In the genomic region with DNA sequence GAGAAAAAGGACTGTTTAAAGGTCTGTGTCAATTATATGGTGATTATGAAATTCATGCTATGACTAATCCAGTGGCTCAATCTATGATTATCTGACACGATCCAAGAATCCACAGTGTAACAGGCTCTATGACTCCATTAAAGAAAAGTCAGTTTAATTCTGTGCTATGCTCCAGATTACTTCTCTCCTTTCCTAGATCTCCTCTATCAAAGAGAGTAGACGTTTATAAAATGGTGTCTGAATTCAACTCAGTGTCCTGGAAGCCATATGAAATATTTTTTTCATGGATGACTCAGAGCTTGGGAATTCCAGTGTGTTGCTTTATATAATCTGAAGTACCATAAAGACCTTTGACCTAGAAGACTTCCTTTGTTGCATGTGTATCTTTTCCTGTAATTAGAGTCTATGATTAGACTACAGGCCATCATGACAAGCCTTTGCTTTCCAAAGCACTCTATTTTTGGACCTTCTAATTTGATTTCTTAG, we compare ENCODE assay signal across 8 cellular contexts. TPM values are rescaled to one million over a fixed set of nuclear protein-coding genes. Genes with fewer than 3 reads are reported as not detected.
DNase-seq lines count a peak whose midpoint lies in the region; ATAC-seq, FAIRE-seq and TF ChIP-seq lines count a peak whose summit lies in the region.

No MANE protein-coding gene starts in this region.

- H2AFZ ChIP-seq in endothelial cell of umbilical vein (ENCODE audit: low read depth, low read length) = peak overlapping the region; percentile 68

- H3K9me3 ChIP-seq in endothelial cell of umbilical vein (replicated peaks; ENCODE audit: control insufficient read depth, insufficient read depth, low read length) (no peaks in the 10 kb centered on the region), ovary (no peaks in the 10 kb centered on the region)
- H3K9me3 ChIP-seq in naive thymus-derived CD4-positive, alpha-beta T cell (ENCODE audit: control insufficient read depth in 2 of 3, low read length in 3 of 3) = no peaks in the 10 kb centered on the region

- no peaks in the 10 kb centered on the region for H3K79me2 ChIP-seq in endothelial cell of umbilical vein (ENCODE audit: control insufficient read depth, insufficient read depth, low read length)

- no peak overlapping the region for H3K4me3 ChIP-seq in endothelial cell of umbilical vein (replicated peaks in 1 of 3; ENCODE audit: insufficient read depth in 1 of 3, low read depth in 1 of 3, low read length in 3 of 3)
- H3K4me3 ChIP-seq in naive thymus-derived CD4-positive, alpha-beta T cell (ENCODE audit: low read length) = no peak overlapping the region
- H3K4me3 ChIP-seq in ovary = no peak overlapping the region

- no peak for TF ChIP-seq POLR2A in endothelial cell of umbilical vein (IDR thresholded peaks at IDR 0.05; ENCODE audit: low read depth, low read length)
- TF ChIP-seq POLR2A in ovary (IDR thresholded peaks at IDR 0.05) = no peak

- no peak overlapping the region for H3K27ac Mint-ChIP-seq in naive thymus-derived CD4-positive, alpha-beta T cell
- no peak overlapping the region for H3K27ac Mint-ChIP-seq in endothelial cell (ENCODE audit: unreplicated experiment)

- no peaks in the 10 kb centered on the region for H3K27me3 ChIP-seq in endothelial cell of umbilical vein (ENCODE audit: control insufficient read depth in 2 of 2, insufficient read depth in 2 of 2, low read length in 2 of 2)
- H3K27me3 ChIP-seq in naive thymus-derived CD4-positive, alpha-beta T cell (ENCODE audit: control insufficient read depth in 2 of 2, insufficient read depth in 2 of 2, low read length in 2 of 2) = no peaks in the 10 kb centered on the region
- H3K27me3 ChIP-seq in ovary = no peaks in the 10 kb centered on the region

- H3K9me3 Mint-ChIP-seq in naive thymus-derived CD4-positive, alpha-beta T cell = no peaks in the 10 kb centered on the region
- no peaks in the 10 kb centered on the region for H3K9me3 Mint-ChIP-seq in endothelial cell (ENCODE audit: unreplicated experiment)

- no peaks in the 10 kb centered on the region for H3K36me3 ChIP-seq in endothelial cell of umbilical vein (ENCODE audit: control insufficient read depth in 2 of 2, extremely low read depth in 1 of 2, insufficient read depth in 2 of 2, low read length in 2 of 2)
- H3K36me3 ChIP-seq in naive thymus-derived CD4-positive, alpha-beta T cell (ENCODE audit: control insufficient read depth in 2 of 3, insufficient read depth in 3 of 3, low read length in 3 of 3) = no peaks in the 10 kb centered on the region
- no peaks in the 10 kb centered on the region for H3K36me3 ChIP-seq in ovary

- FAIRE-seq in endothelial cell of umbilical vein (lab: Jason Lieb, UNC) = peak; percentile 94

- BruUV-seq in endothelial cell of umbilical vein (replicated peaks; lab: Mats Ljungman, UMichigan) = no TSS peak

- peak; percentile 34 for ATAC-seq in naive thymus-derived CD4-positive, alpha-beta T cell
- ATAC-seq in GM21526 (IDR thresholded peaks at IDR 0.05; ENCODE audit: low FRiP score, unreplicated experiment) = no peak

- H3K4me1 ChIP-seq in endothelial cell of umbilical vein (ENCODE audit: control insufficient read depth, extremely low read depth, insufficient read depth, low read length) = peaks cover 16% of the 10 kb centered on the region
- no peaks in the 10 kb centered on the region for H3K4me1 ChIP-seq in naive thymus-derived CD4-positive, alpha-beta T cell (ENCODE audit: control insufficient read depth in 2 of 2, insufficient read depth in 2 of 2, low read length in 2 of 2)
- no peaks in the 10 kb centered on the region for H3K4me1 ChIP-seq in ovary (ENCODE audit: insufficient read depth)

- peak overlapping the region; percentile 63 for H3K27ac ChIP-seq in endothelial cell of umbilical vein (ENCODE audit: insufficient read depth, low read depth, low read length)
- H3K27ac ChIP-seq in naive thymus-derived CD4-positive, alpha-beta T cell (ENCODE audit: low read depth, low read length) = no peak overlapping the region
- no peak overlapping the region for H3K27ac ChIP-seq in ovary

- peak overlapping the region; percentile 83 for H3K4me2 ChIP-seq in endothelial cell of umbilical vein (ENCODE audit: insufficient read depth, low read length)

- no peaks in the 10 kb centered on the region for H3K9me1 ChIP-seq in endothelial cell of umbilical vein (replicated peaks; ENCODE audit: control insufficient read depth, extremely low read depth, insufficient read depth, low read length)

- H4K20me1 ChIP-seq in endothelial cell of umbilical vein (replicated peaks; ENCODE audit: control insufficient read depth, extremely low read depth, insufficient read depth, low read length) = no peaks in the 10 kb centered on the region

- peak; percentile 64 for DNase-seq in CD1c-positive myeloid dendritic cell (ENCODE audit: extremely low spot score)
- DNase-seq in MV-4-11 (lab: John Stamatoyannopoulos, UW) = peak; percentile 63
- peak; percentile 90 for DNase-seq in endothelial cell of umbilical vein (ENCODE audit: low read depth, low spot score)
- DNase-seq in naive thymus-derived CD4-positive, alpha-beta T cell = no peak
- no peak for DNase-seq in midbrain (lab: John Stamatoyannopoulos, UW)
- no peak for DNase-seq in endothelial cell (ENCODE audit: low spot score)
- DNase-seq in ovary = no peak

- POLR2A ChIA-PET in endothelial cell of umbilical vein (lab: Charles Lee) = no interaction called here
- POLR2A ChIA-PET in naive thymus-derived CD4-positive, alpha-beta T cell (lab: Charles Lee) = no interaction called here

- CTCF ChIA-PET in endothelial cell of umbilical vein (lab: Charles Lee) = interaction anchor here (0.6 to 1.3 kb wide), 6 partner anchors 10 to 123 kb away, joined by 3 read pairs; a partner anchor contains a TSS
- CTCF ChIA-PET in naive thymus-derived CD4-positive, alpha-beta T cell (lab: Charles Lee) = no interaction called here

- H3K4me1 Mint-ChIP-seq in naive thymus-derived CD4-positive, alpha-beta T cell = peaks cover 0 to 4% (median 0%) of the 10 kb centered on the region in 7 donors
- no peaks in the 10 kb centered on the region for H3K4me1 Mint-ChIP-seq in endothelial cell (ENCODE audit: unreplicated experiment)

- H3K27me3 Mint-ChIP-seq in naive thymus-derived CD4-positive, alpha-beta T cell = peaks cover 0 to 4% (median 0%) of the 10 kb centered on the region in 5 donors
- peaks cover 2% of the 10 kb centered on the region for H3K27me3 Mint-ChIP-seq in endothelial cell (ENCODE audit: unreplicated experiment)

- H3K4me3 Mint-ChIP-seq in naive thymus-derived CD4-positive, alpha-beta T cell = no peak overlapping the region
- no peak overlapping the region for H3K4me3 Mint-ChIP-seq in endothelial cell (ENCODE audit: unreplicated experiment)

- dilution Hi-C loops in endothelial cell of umbilical vein (cut with MboI; ENCODE audit: extremely low pct_ligation_motif_present, low sequenced_read_pairs) = no loop called here

- 44 to 56% (median 54%) methylated on average over 2 of the region's 2 CpGs for WGBS in ovary, 3 donors

- TF ChIP-seq EP300 in ovary (IDR thresholded peaks at IDR 0.05) = no peak

- peak overlapping the region; percentile 62 for H3K9ac ChIP-seq in endothelial cell of umbilical vein (replicated peaks; ENCODE audit: extremely low read depth, insufficient read depth, low read length)

- no peak for TF ChIP-seq CTCF in endothelial cell of umbilical vein (IDR thresholded peaks at IDR 0.05; ENCODE audit: extremely low read depth in 1 of 2, insufficient read depth in 1 of 2, low read depth in 1 of 2, low read length in 2 of 2)
- no peak for TF ChIP-seq CTCF in endothelial cell (IDR thresholded peaks at IDR 0.05; ENCODE audit: unreplicated experiment)
- no peak for TF ChIP-seq CTCF in ovary (IDR thresholded peaks at IDR 0.05)

- H3K36me3 Mint-ChIP-seq in naive thymus-derived CD4-positive, alpha-beta T cell = no peaks in the 10 kb centered on the region
- H3K36me3 Mint-ChIP-seq in endothelial cell (ENCODE audit: low read depth, unreplicated experiment) = no peaks in the 10 kb centered on the region

- intact Hi-C loops in endothelial cell of umbilical vein (cut with micrococcal nuclease) (loop anchor here (1.0 kb wide), 1 partner anchor 28 kb away; no protein-coding TSS in a partner anchor), ovary (cut with DNase I) (no loop called here)
- intact Hi-C loops in naive thymus-derived CD4-positive, alpha-beta T cell (cut with micrococcal nuclease) = no loop called here

TF ChIP-seq in endothelial cell of umbilical vein, 7 proteins besides CTCF, POLR2A, EP300 and RAD21:
- TF ChIP-seq GATA2 (IDR thresholded peaks at IDR 0.05; ENCODE audit: insufficient read depth, insufficient read length, low read depth, low read length) (peak; percentile 23), EZH2 (IDR thresholded peaks at IDR 0.05; ENCODE audit: borderline replicate concordance, low read depth, low read length, severe bottlenecking) (no peak), MYC (IDR thresholded peaks at IDR 0.05; ENCODE audit: low read depth, low read length) (no peak), POLR2AphosphoS5 (IDR thresholded peaks at IDR 0.05; ENCODE audit: insufficient read depth, low read depth, low read length) (peak; percentile 33), JUN (IDR thresholded peaks at IDR 0.05; ENCODE audit: borderline replicate concordance, insufficient read depth, insufficient read length, low read depth) (peak; percentile 94), FOS (IDR thresholded peaks at IDR 0.05; ENCODE audit: borderline replicate concordance, insufficient read depth, low read length) (peak; percentile 94)

RNA-seq across cellular contexts. Expression of a gene that starts 27.0 kb away (rescaled TPM):
- 37.6 and 42.4 TPM in 2 replicates for total RNA-seq in endothelial cell of umbilical vein
- polyA plus RNA-seq in endothelial cell of umbilical vein = 13.0 and 13.7 TPM in 2 replicates
- polyA plus RNA-seq in endothelial cell of umbilical vein (2011; cell fraction: cytosol; rRNA removed) = 9.7 and 11.2 TPM in 2 replicates
- 55.1 and 56.9 TPM in 2 replicates for polyA plus RNA-seq in endothelial cell of umbilical vein (2011; cell fraction: nucleus; rRNA removed)
- 13.6 and 14.6 TPM in 2 replicates for polyA plus RNA-seq in endothelial cell of umbilical vein (2012)
- 83.6 and 83.7 TPM in 2 replicates for polyA minus RNA-seq in endothelial cell of umbilical vein
- polyA minus RNA-seq in endothelial cell of umbilical vein (2011; cell fraction: cytosol; rRNA and poly(A)+ RNA removed) = 58.1 TPM
- 181 and 280 TPM in 2 replicates for polyA minus RNA-seq in endothelial cell of umbilical vein (2011; cell fraction: nucleus; rRNA and poly(A)+ RNA removed)
- 10 to 100 TPM; 18.8 to 32.4 (median 21.2) TPM for total RNA-seq in naive thymus-derived CD4-positive, alpha-beta T cell
- polyA plus RNA-seq in naive thymus-derived CD4-positive, alpha-beta T cell = 10 to 100 TPM; 12.5 to 12.7 TPM
- 52.7 TPM for total RNA-seq in endothelial cell (ENCODE audit: unreplicated experiment)
- total RNA-seq in ovary = 10 to 100 TPM; 45.5 to 62.0 (median 58.1) TPM
- polyA plus RNA-seq in ovary = 10 to 100 TPM; 11.1 to 27.0 TPM

Comparison
In these comparisons a context has a peak if more than half of its experiments do, and no peak if none do; other contexts are left out.
1. DNase-seq: peak in CD1c-positive myeloid dendritic cell (single experiment), MV-4-11 (single experiment) and endothelial cell of umbilical vein (single experiment); none in naive thymus-derived CD4-positive, alpha-beta T cell (0 of 9), midbrain (single experiment), endothelial cell (single experiment) and ovary (0 of 5).